ENCODE assay signal across 1 cellular context in genomic region chr2:99278793-99279291, GRCh38.
A peak's percentile ranks its signal among the peaks of the same experiment; 100 is the strongest.
TF ChIP-seq lines count a peak whose summit lies in the region.

No MANE protein-coding gene starts in this region.

TF ChIP-seq in HepG2, 621 proteins besides CTCF, POLR2A, EP300 and RAD21 (continues in another document):
- TF ChIP-seq FOXC1 (CRISPR knock-in tag; IDR thresholded peaks at IDR 0.05; ENCODE audit: borderline replicate concordance) (no peak), RFXANK (CRISPR knock-in tag; IDR thresholded peaks at IDR 0.05) (peak; percentile 78; the same call in 1 of the 2 replicates), ZNF205 (CRISPR knock-in tag; IDR thresholded peaks at IDR 0.05) (peak; percentile 88; the same call in 1 of the 2 replicates), ZNF251 (CRISPR knock-in tag; IDR thresholded peaks at IDR 0.05) (no peak), SNAPC5 (CRISPR knock-in tag; IDR thresholded peaks at IDR 0.05; ENCODE audit: borderline replicate concordance) (no peak), CREB3 (CRISPR knock-in tag; IDR thresholded peaks at IDR 0.05) (no peak), ZNF644 (CRISPR knock-in tag; IDR thresholded peaks at IDR 0.05; ENCODE audit: low read depth) (peak; percentile 86), PRDM15 (CRISPR knock-in tag; IDR thresholded peaks at IDR 0.05) (no peak), SPEN (CRISPR knock-in tag; IDR thresholded peaks at IDR 0.05; ENCODE audit: low read depth) (no peak), BATF2 (CRISPR knock-in tag; IDR thresholded peaks at IDR 0.05) (no peak), HMGXB4 (CRISPR knock-in tag; IDR thresholded peaks at IDR 0.05; ENCODE audit: borderline replicate concordance in 1 of 2, low read depth in 1 of 2) (peak in 1 of 2 experiments; percentile 33; a peak in 1 of 4 replicates), GTF2F1 (IDR thresholded peaks at IDR 0.05; ENCODE audit: low read length) (no peak), ZNF619 (CRISPR knock-in tag; IDR thresholded peaks at IDR 0.05) (no peak), ETV5 (CRISPR knock-in tag; IDR thresholded peaks at IDR 0.05; ENCODE audit: borderline replicate concordance) (peak; percentile 53; the same call in 1 of the 2 replicates), REL (CRISPR knock-in tag; conservative IDR thresholded peaks at IDR 0.05) (no peak), ZNF383 (CRISPR knock-in tag; IDR thresholded peaks at IDR 0.05; ENCODE audit: borderline replicate concordance) (no peak), ZNF30 (CRISPR knock-in tag; IDR thresholded peaks at IDR 0.05) (no peak), ZFP90 (CRISPR knock-in tag; IDR thresholded peaks at IDR 0.05; ENCODE audit: borderline replicate concordance) (no peak), ZNF496 (CRISPR knock-in tag; IDR thresholded peaks at IDR 0.05; ENCODE audit: insufficient replicate concordance) (no peak), ZNF510 (CRISPR knock-in tag; IDR thresholded peaks at IDR 0.05; ENCODE audit: low read depth) (no peak), ZNF24 (IDR thresholded peaks at IDR 0.05) (no peak), ZEB1 (IDR thresholded peaks at IDR 0.05; ENCODE audit: insufficient replicate concordance, low read depth) (peak; percentile 72), ZNF724P (CRISPR knock-in tag; IDR thresholded peaks at IDR 0.05; ENCODE audit: borderline replicate concordance) (no peak), CHD2 (IDR thresholded peaks at IDR 0.05; ENCODE audit: low read depth, low read length) (no peak), PCBP1 (IDR thresholded peaks at IDR 0.05; ENCODE audit: borderline replicate concordance, low read depth, low read length) (no peak), HOXA3 (CRISPR knock-in tag; IDR thresholded peaks at IDR 0.05) (peak; percentile 47), HOXA5 (CRISPR knock-in tag; IDR thresholded peaks at IDR 0.05) (peak; percentile 92), RBAK (CRISPR knock-in tag; IDR thresholded peaks at IDR 0.05) (no peak), ZNF281 (CRISPR knock-in tag; IDR thresholded peaks at IDR 0.05; ENCODE audit: borderline replicate concordance) (peak; percentile 26; the same call in 1 of the 2 replicates), PRPF4 (IDR thresholded peaks at IDR 0.05; ENCODE audit: low read depth, low read length, poor library complexity, severe bottlenecking) (no peak), NR2F2 (IDR thresholded peaks at IDR 0.05; ENCODE audit: borderline replicate concordance, low read depth) (peak; percentile 94), CAMTA2 (CRISPR knock-in tag; IDR thresholded peaks at IDR 0.05; ENCODE audit: borderline replicate concordance) (no peak), MEF2D (CRISPR knock-in tag; IDR thresholded peaks at IDR 0.05) (peak; percentile 65), KAT2B (IDR thresholded peaks at IDR 0.05; ENCODE audit: borderline replicate concordance, low read depth, low read length) (no peak), ZBTB33 (CRISPR knock-in tag; IDR thresholded peaks at IDR 0.05) (no peak), ZNF414 (CRISPR knock-in tag; IDR thresholded peaks at IDR 0.05) (peak; percentile 45; the same call in 1 of the 2 replicates), MBNL3 (CRISPR knock-in tag; conservative IDR thresholded peaks at IDR 0.05) (no peak), ATF7-NPFF (CRISPR knock-in tag; IDR thresholded peaks at IDR 0.05; ENCODE audit: low read depth) (peak; percentile 70; the same call in 1 of the 2 replicates), ZFAT (CRISPR knock-in tag; conservative IDR thresholded peaks at IDR 0.05) (no peak), FOXP1 (IDR thresholded peaks at IDR 0.05) (peak; percentile 43; the same call in 1 of the 2 replicates), FOXP1 (CRISPR knock-in tag; IDR thresholded peaks at IDR 0.05) (peak; percentile 97), NR2F6 (IDR thresholded peaks at IDR 0.05) (peak; percentile 92), NR2F6 (CRISPR knock-in tag; IDR thresholded peaks at IDR 0.05) (peak; percentile 87), CBX2 (IDR thresholded peaks at IDR 0.05; ENCODE audit: low read depth, low read length) (no peak), CBX2 (CRISPR knock-in tag; IDR thresholded peaks at IDR 0.05; ENCODE audit: low read depth) (no peak), FOXP4 (CRISPR knock-in tag; IDR thresholded peaks at IDR 0.05) (peak; percentile 97)
